ENCODE assay signal across 1 cellular context in genomic region chr2:25213229-25213628, GRCh38.
TF ChIP-seq lines count a peak whose summit lies in the region.

No MANE protein-coding gene starts in this region.

TF ChIP-seq in K562, 482 proteins besides CTCF, POLR2A, EP300 and RAD21 (continued from another document):
- no peak for TF ChIP-seq AFF4 (CRISPR knock-in tag; IDR thresholded peaks at IDR 0.05)
- no peak for TF ChIP-seq ZNF277 (CRISPR knock-in tag; IDR thresholded peaks at IDR 0.05; ENCODE audit: borderline replicate concordance)
TF ChIP-seq in K562: peak in this region for 0.
